20 cellular contexts compared by ENCODE assay signal in the genomic region with DNA sequence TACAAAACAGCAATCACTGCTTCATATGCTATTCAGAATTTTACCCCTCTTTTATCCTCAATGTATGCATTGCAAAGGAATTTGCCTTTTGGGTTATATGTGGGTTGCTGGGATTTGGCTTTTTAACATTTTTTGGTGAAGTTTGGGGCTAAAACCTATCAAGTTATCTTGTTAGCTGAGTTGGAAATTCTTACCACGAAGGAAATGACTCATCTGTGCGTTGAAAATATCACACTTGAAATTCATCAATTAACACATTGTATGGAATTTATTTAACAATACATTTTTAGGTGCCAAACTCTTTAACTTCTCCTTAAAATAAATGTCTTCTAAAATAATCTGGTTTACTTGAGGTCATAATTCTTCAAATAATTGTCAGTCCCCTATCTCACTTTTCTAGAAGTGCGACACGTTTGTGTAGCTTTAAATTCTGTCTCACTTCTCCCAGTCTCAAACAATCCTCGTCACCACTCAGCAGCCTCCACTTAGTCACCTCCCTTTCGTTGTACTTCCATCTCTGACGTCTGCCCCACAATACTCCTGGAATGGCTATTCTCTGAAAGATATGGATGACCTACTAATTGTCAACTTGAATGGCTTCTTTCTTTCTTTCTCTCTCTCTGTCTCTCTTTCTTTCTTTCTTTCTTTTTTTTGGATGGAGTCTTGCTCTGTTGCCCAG.
DNase-seq lines count a peak whose midpoint lies in the region; ATAC-seq, FAIRE-seq and TF ChIP-seq lines count a peak whose summit lies in the region.
"Had no signal": no experiment of that assay in that cellular context is flagged by ENCODE, and none has a peak within 500 bp of the region (broad histone marks: within the 10 kb centered on the region; RNA-seq: fewer than 3 reads in every experiment).

No MANE protein-coding gene starts in this region.

- CTCF ChIA-PET in HepG2 (lab: Yijun Ruan, JAX; ENCODE audit: low intra/inter-chr PET ratio, low total read pairs), result no interaction called here

- H3K36me3 Mint-ChIP-seq in naive thymus-derived CD8-positive, alpha-beta T cell, result no peaks in the 10 kb centered on the region
- H3K36me3 Mint-ChIP-seq in stimulated activated effector memory CD8-positive, alpha-beta T cell treated with anti-CD3 and anti-CD28 coated beads, Interleukin-12 subunit alpha, Interleukin-12 subunit beta, amount 100 ng/mL, for 72 hours, result no peaks in the 10 kb centered on the region

- ATAC-seq in HepG2 (no peak), right lobe of liver (no peak)
- no peak for ATAC-seq in naive thymus-derived CD8-positive, alpha-beta T cell
- ATAC-seq in stimulated activated effector memory CD8-positive, alpha-beta T cell treated with anti-CD3 and anti-CD28 coated beads, Interleukin-12 subunit alpha, Interleukin-12 subunit beta, amount 100 ng/mL, for 72 hours, result no peak

- TF ChIP-seq CTCF in HepG2 (CRISPR knock-in tag; IDR thresholded peaks at IDR 0.05), result no peak
- no peak for TF ChIP-seq CTCF in right lobe of liver (IDR thresholded peaks at IDR 0.05)
- no peak for TF ChIP-seq CTCF in fibroblast of pulmonary artery (IDR thresholded peaks at IDR 0.05; ENCODE audit: low read length, missing control alignments)

- H3K4me2 ChIP-seq in HepG2 (ENCODE audit: low read depth, low read length), result no peak overlapping the region

- no peaks in the 10 kb centered on the region for H3K4me1 ChIP-seq in HepG2 (ENCODE audit: insufficient read depth, low read length)
- H3K4me1 ChIP-seq in right lobe of liver, result no peaks in the 10 kb centered on the region

- H3K4me3 Mint-ChIP-seq in naive thymus-derived CD8-positive, alpha-beta T cell, result no peak overlapping the region
- no peak overlapping the region for H3K4me3 Mint-ChIP-seq in stimulated activated effector memory CD8-positive, alpha-beta T cell treated with anti-CD3 and anti-CD28 coated beads, Interleukin-12 subunit alpha, Interleukin-12 subunit beta, amount 100 ng/mL, for 72 hours

- no peaks in the 10 kb centered on the region for H3K27me3 ChIP-seq in HepG2 (ENCODE audit: control insufficient read depth in 1 of 2, insufficient read depth in 2 of 2, low read length in 2 of 2)
- no peaks in the 10 kb centered on the region for H3K27me3 ChIP-seq in right lobe of liver

- H3K27ac Mint-ChIP-seq in naive thymus-derived CD8-positive, alpha-beta T cell, result no peak overlapping the region
- no peak overlapping the region for H3K27ac Mint-ChIP-seq in stimulated activated effector memory CD8-positive, alpha-beta T cell treated with anti-CD3 and anti-CD28 coated beads, Interleukin-12 subunit alpha, Interleukin-12 subunit beta, amount 100 ng/mL, for 72 hours

- no peak overlapping the region for H3K4me3 ChIP-seq in HepG2 (replicated peaks in 1 of 3; ENCODE audit: insufficient read depth in 1 of 3, low read depth in 2 of 3, low read length in 3 of 3)
- H3K4me3 ChIP-seq in right lobe of liver, result no peak overlapping the region
- H3K4me3 ChIP-seq in fibroblast of pulmonary artery (replicated peaks; ENCODE audit: low read depth, low read length), result no peak overlapping the region
- H3K4me3 ChIP-seq: SK-N-MC had no signal

- H3K27ac ChIP-seq in HepG2 (ENCODE audit: extremely low read length, insufficient read depth, low read length) (no peak overlapping the region), right lobe of liver (no peak overlapping the region)
- H3K27ac ChIP-seq: 22Rv1, C4-2B, SK-N-MC had no signal

- TF ChIP-seq POLR2A in HepG2 (IDR thresholded peaks at IDR 0.05; ENCODE audit: insufficient read depth in 1 of 2, low read depth in 2 of 2, low read length in 2 of 2) (no peak), right lobe of liver (IDR thresholded peaks at IDR 0.05) (no peak)

- POLR2A ChIA-PET in HepG2 (lab: Yijun Ruan, JAX), result no interaction called here
- POLR2A ChIA-PET in naive thymus-derived CD8-positive, alpha-beta T cell (lab: Charles Lee), result no interaction called here

- H3K9me3 Mint-ChIP-seq in naive thymus-derived CD8-positive, alpha-beta T cell, result peaks cover 0 to under 1% (median 0%) of the 10 kb centered on the region in 9 donors
- peaks cover 4% of the 10 kb centered on the region for H3K9me3 Mint-ChIP-seq in stimulated activated effector memory CD8-positive, alpha-beta T cell treated with anti-CD3 and anti-CD28 coated beads, Interleukin-12 subunit alpha, Interleukin-12 subunit beta, amount 100 ng/mL, for 72 hours

- intact Hi-C loops in HepG2 (cut with micrococcal nuclease; ENCODE audit: unreplicated experiment), result no loop called here
- intact Hi-C loops in right lobe of liver (cut with DNase I), result no loop called here

- H3K4me1 Mint-ChIP-seq in naive thymus-derived CD8-positive, alpha-beta T cell, result no peaks in the 10 kb centered on the region
- no peaks in the 10 kb centered on the region for H3K4me1 Mint-ChIP-seq in stimulated activated effector memory CD8-positive, alpha-beta T cell treated with anti-CD3 and anti-CD28 coated beads, Interleukin-12 subunit alpha, Interleukin-12 subunit beta, amount 100 ng/mL, for 72 hours

- no TSS peak for BruUV-seq in HepG2 (replicated peaks; lab: Mats Ljungman, UMichigan)

- TF ChIP-seq RAD21 in HepG2 (CRISPR knock-in tag; IDR thresholded peaks at IDR 0.05), result no peak

- in situ Hi-C loops in HepG2 (cut with HindIII; ENCODE audit: extremely low pct_ligation_motif_present, low pct_unique_long_range_greater_than_20kb), result no loop called here

- no peaks in the 10 kb centered on the region for H3K36me3 ChIP-seq in HepG2 (replicated peaks in 1 of 2; ENCODE audit: control insufficient read depth in 1 of 2, insufficient read depth in 2 of 2, low read length in 2 of 2)
- H3K36me3 ChIP-seq in right lobe of liver, result no peaks in the 10 kb centered on the region

- no peaks in the 10 kb centered on the region for H4K20me1 ChIP-seq in HepG2 (ENCODE audit: insufficient read depth, low read length)

- no peak overlapping the region for H2AFZ ChIP-seq in HepG2 (ENCODE audit: low read length)

- H3K9me3 ChIP-seq in HepG2 (ENCODE audit: low read length), result no peaks in the 10 kb centered on the region
- H3K9me3 ChIP-seq in right lobe of liver, result no peaks in the 10 kb centered on the region

- H3K9ac ChIP-seq in HepG2 (ENCODE audit: insufficient read depth, low read depth, low read length), result no peak overlapping the region

- H3K79me2 ChIP-seq in HepG2 (ENCODE audit: insufficient read depth, low read length), result no peaks in the 10 kb centered on the region

- 10% methylated on average over 7 of the region's 7 CpGs for whole genome bisulfite sequencing in HepG2 (ENCODE audit: low lambda C conversion rate)
- 49% methylated on average over 7 of the region's 7 CpGs for WGBS in right lobe of liver (ENCODE audit: insufficient coverage, low coverage, low lambda C conversion rate, missing lambda C conversion rate)

- H3K27me3 Mint-ChIP-seq in naive thymus-derived CD8-positive, alpha-beta T cell, result peaks cover 3 to 35% (median 9%) of the 10 kb centered on the region in 5 donors

- no peak for TF ChIP-seq EP300 in HepG2 (IDR thresholded peaks at IDR 0.05; ENCODE audit: low read depth in 2 of 2, low read length in 2 of 2)
- no peak for TF ChIP-seq EP300 in HepG2 (CRISPR knock-in tag; IDR thresholded peaks at IDR 0.05; ENCODE audit: borderline replicate concordance)

- no peak for DNase-seq in HepG2 (ENCODE audit: low spot score)
- DNase-seq in right lobe of liver, result no peak
- peak; percentile 7 for DNase-seq in RKO (ENCODE audit: low spot score)
- peak; percentile 29 for DNase-seq in fibroblast of pulmonary artery (ENCODE audit: low read depth)
- DNase-seq in effector CD8-positive, alpha-beta T cell (lab: John Stamatoyannopoulos, UW), result no peak
- no peak for DNase-seq in activated CD4-positive, alpha-beta T cell treated with anti-CD3 and anti-CD28 coated beads, Interleukin-2, amount 50 U/mL, for 1 hour
- DNase-seq in naive thymus-derived CD8-positive, alpha-beta T cell, result no peak
- DNase-seq in stimulated activated effector memory CD8-positive, alpha-beta T cell treated with anti-CD3 and anti-CD28 coated beads, Interleukin-12 subunit alpha, Interleukin-12 subunit beta, amount 100 ng/mL, for 72 hours (ENCODE audit: low spot score in 2 of 2), result no peak
- DNase-seq: COR-L47, DMS53, GOT3, Kasumi-1, MV-4-11, NCI-H1436, NCI-H2029 treated with DMSO at 0.1 percent for 48 hours, NCI-H510A treated with DMSO at 0.1 percent for 48 hours had no signal

- no peak for FAIRE-seq in HepG2 (lab: Jason Lieb, UNC)
- FAIRE-seq: G401.6 had no signal

TF ChIP-seq in HepG2, 621 proteins besides CTCF, POLR2A, EP300 and RAD21:
- TF ChIP-seq CREB1 (IDR thresholded peaks at IDR 0.05), result peak; percentile 32; the same call in 1 of the 2 replicates
- TF ChIP-seq CREB1 (CRISPR knock-in tag; IDR thresholded peaks at IDR 0.05), result no peak
- no peak for TF ChIP-seq RBAK (CRISPR knock-in tag; IDR thresholded peaks at IDR 0.05)
- TF ChIP-seq, protein P1, sequence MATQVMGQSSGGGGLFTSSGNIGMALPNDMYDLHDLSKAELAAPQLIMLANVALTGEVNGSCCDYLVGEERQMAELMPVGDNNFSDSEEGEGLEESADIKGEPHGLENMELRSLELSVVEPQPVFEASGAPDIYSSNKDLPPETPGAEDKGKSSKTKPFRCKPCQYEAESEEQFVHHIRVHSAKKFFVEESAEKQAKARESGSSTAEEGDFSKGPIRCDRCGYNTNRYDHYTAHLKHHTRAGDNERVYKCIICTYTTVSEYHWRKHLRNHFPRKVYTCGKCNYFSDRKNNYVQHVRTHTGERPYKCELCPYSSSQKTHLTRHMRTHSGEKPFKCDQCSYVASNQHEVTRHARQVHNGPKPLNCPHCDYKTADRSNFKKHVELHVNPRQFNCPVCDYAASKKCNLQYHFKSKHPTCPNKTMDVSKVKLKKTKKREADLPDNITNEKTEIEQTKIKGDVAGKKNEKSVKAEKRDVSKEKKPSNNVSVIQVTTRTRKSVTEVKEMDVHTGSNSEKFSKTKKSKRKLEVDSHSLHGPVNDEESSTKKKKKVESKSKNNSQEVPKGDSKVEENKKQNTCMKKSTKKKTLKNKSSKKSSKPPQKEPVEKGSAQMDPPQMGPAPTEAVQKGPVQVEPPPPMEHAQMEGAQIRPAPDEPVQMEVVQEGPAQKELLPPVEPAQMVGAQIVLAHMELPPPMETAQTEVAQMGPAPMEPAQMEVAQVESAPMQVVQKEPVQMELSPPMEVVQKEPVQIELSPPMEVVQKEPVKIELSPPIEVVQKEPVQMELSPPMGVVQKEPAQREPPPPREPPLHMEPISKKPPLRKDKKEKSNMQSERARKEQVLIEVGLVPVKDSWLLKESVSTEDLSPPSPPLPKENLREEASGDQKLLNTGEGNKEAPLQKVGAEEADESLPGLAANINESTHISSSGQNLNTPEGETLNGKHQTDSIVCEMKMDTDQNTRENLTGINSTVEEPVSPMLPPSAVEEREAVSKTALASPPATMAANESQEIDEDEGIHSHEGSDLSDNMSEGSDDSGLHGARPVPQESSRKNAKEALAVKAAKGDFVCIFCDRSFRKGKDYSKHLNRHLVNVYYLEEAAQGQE (IDR thresholded peaks at IDR 0.05; ENCODE audit: borderline replicate concordance in 1 of 2, low read depth in 1 of 2, low read length in 2 of 2), result no peak

Comparison
In these comparisons a context has a peak if more than half of its experiments do, and no peak if none do; other contexts are left out.
1. DNase-seq: peak in RKO (single experiment) and fibroblast of pulmonary artery (single experiment); none in HepG2 (single experiment), right lobe of liver (0 of 3), effector CD8-positive, alpha-beta T cell (single experiment), activated CD4-positive, alpha-beta T cell treated with anti-CD3 and anti-CD28 coated beads, Interleukin-2, amount 50 U/mL, for 1 hour (single experiment), naive thymus-derived CD8-positive, alpha-beta T cell (0 of 10) and stimulated activated effector memory CD8-positive, alpha-beta T cell treated with anti-CD3 and anti-CD28 coated beads, Interleukin-12 subunit alpha, Interleukin-12 subunit beta, amount 100 ng/mL, for 72 hours (0 of 2).